Comparison of ENCODE assay signal across 9 cellular contexts in the genomic region with DNA sequence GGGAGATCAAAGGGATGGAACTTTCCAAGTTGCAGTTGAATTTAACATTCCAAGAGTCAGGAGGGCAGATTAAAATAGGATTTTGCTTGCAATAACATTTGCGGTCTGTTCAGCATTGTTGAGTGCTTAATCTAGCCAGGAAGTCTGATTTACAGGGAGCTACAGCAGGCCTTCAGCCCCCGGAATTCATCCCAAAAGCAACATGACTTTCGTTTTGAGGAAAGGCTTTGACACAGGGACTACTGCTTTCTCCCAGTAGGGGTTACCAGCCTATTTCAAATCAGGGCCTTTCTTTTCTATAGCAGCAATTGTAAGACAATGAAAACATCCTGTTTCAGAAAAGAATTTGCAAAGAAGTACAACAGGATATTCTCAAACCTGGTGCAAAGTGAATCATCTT.
DNase-seq lines count a peak whose midpoint lies in the region; ATAC-seq, FAIRE-seq and TF ChIP-seq lines count a peak whose summit lies in the region.
"Had no signal": no experiment of that assay in that cellular context is flagged by ENCODE, and none has a peak within 500 bp of the region (broad histone marks: within the 10 kb centered on the region; RNA-seq: fewer than 3 reads in every experiment).

No MANE protein-coding gene starts in this region.

- no peaks in the 10 kb centered on the region for H3K9me3 ChIP-seq in lower lobe of right lung
- no peaks in the 10 kb centered on the region for H3K9me3 ChIP-seq in upper lobe of right lung

- no peak for FAIRE-seq in D721Med (lab: Jason Lieb, UNC)

- no peaks in the 10 kb centered on the region for H3K27me3 ChIP-seq in dorsolateral prefrontal cortex
- no peaks in the 10 kb centered on the region for H3K27me3 ChIP-seq in lower lobe of right lung (ENCODE audit: low read depth)
- H3K27me3 ChIP-seq in upper lobe of right lung = no peaks in the 10 kb centered on the region

- H3K27ac ChIP-seq in dorsolateral prefrontal cortex (peak overlapping the region in 44 of 59 donors; percentile 7 to 77 (median 54)), lower lobe of right lung (peak overlapping the region; percentile 74), upper lobe of right lung (peak overlapping the region; percentile 72)

- DNase-seq in M059J (ENCODE audit: low read depth) = peak; percentile 93
- no peak for DNase-seq in dorsolateral prefrontal cortex
- no peak for DNase-seq in lower lobe of right lung
- no peak for DNase-seq in upper lobe of right lung
- DNase-seq in D721Med (ENCODE audit: insufficient read length, low spot score) = no peak
- no peak for DNase-seq in NCI-H2029 treated with DMSO at 0.1 percent for 48 hours (lab: John Stamatoyannopoulos, UW)
- DNase-seq: activated naive CD4-positive, alpha-beta T cell; stimulated activated CD4-positive, alpha-beta T cell treated with anti-CD3 and anti-CD28 coated beads, Interleukin-2, amount 100 ng/mL, for 24 hours had no signal

- H3K4me3 ChIP-seq in dorsolateral prefrontal cortex (peak overlapping the region in 2 of 59 donors; percentile 4 to 17), lower lobe of right lung (no peak overlapping the region), upper lobe of right lung (no peak overlapping the region)

- intact Hi-C loops in dorsolateral prefrontal cortex (cut with DNase I) = no loop called here
- intact Hi-C loops in lower lobe of right lung (cut with DNase I) = no loop called here
- intact Hi-C loops in upper lobe of right lung (cut with DNase I) = no loop called here

- no peaks in the 10 kb centered on the region for H3K36me3 ChIP-seq in lower lobe of right lung
- no peaks in the 10 kb centered on the region for H3K36me3 ChIP-seq in upper lobe of right lung

- peak in 46 of 56 donors; percentile 6 to 58 (median 42) for TF ChIP-seq CTCF in dorsolateral prefrontal cortex (IDR thresholded peaks at IDR 0.05 in 54 of 56, conservative IDR thresholded peaks at IDR 0.05 in 2 of 56; ENCODE audit: low read depth in 1 of 56, partially characterized antibody in 56 of 56)
- TF ChIP-seq CTCF in lower lobe of right lung (IDR thresholded peaks at IDR 0.05) = peak; percentile 32
- peak; percentile 40 for TF ChIP-seq CTCF in upper lobe of right lung (IDR thresholded peaks at IDR 0.05)
- no peak for TF ChIP-seq CTCF in D721Med (IDR thresholded peaks at IDR 0.05; ENCODE audit: insufficient read depth, missing control alignments)

- ATAC-seq in lower lobe of right lung = peak; percentile 49 to 68
- ATAC-seq in upper lobe of right lung = peak; percentile 43
- no peak for ATAC-seq in GM21528 (IDR thresholded peaks at IDR 0.05; ENCODE audit: low FRiP score, unreplicated experiment)

- H3K4me1 ChIP-seq in lower lobe of right lung (peaks cover 28% of the 10 kb centered on the region), upper lobe of right lung (peaks cover 14% of the 10 kb centered on the region)
